In the genomic region with DNA sequence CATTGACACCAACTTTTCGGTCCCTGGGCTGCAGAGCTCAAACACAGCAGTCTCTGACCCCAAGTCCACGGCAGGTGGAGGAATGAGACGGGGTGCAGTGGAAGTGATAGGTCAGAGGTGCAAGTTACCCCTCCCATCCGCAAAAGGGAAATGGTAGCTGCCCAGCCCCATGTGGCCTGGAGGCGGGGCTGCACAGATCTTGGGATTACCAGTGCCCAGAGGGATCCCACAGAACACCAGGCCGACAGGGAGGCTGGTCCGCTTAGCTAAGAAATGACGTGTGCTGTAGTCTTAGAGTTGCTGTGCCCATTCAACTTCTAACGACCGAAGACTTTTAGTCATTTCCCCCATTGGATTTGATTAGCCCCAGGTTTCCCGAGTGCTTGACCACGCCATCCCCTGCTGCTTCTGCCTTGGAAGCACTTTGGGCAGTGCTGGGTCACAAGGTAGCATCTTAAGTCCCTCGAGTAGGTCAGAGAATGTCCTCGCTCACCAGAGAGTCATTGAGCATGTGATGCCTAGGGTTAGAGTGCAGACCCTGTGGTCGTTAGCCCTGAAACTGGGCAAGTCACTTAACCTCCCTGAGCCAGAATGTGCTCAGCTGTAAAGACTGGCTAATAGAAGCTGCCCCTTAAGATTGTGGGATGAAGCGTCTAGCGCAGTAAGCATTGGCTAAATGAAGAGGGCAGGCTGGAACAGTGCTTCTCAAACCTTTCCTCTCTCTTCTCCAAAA, we compare ENCODE assay signal across 18 cellular contexts. TPM values are rescaled to one million over a fixed set of nuclear protein-coding genes. Genes with fewer than 3 reads are reported as not detected.
DNase-seq lines count a peak whose midpoint lies in the region; ATAC-seq and TF ChIP-seq lines count a peak whose summit lies in the region.
"Had no signal": no experiment of that assay in that cellular context is flagged by ENCODE, and none has a peak within 500 bp of the region (broad histone marks: within the 10 kb centered on the region; RNA-seq: fewer than 3 reads in every experiment).

No MANE protein-coding gene starts in this region.

- H3K27ac Mint-ChIP-seq in activated CD4-positive, alpha-beta T cell treated with anti-CD3 and anti-CD28 coated beads, Interleukin-2, amount 10 ng/mL, durations not matched to agents 24 days and 14 days = no peak overlapping the region
- H3K27ac Mint-ChIP-seq: CD4-positive, alpha-beta T cell had no signal

- peaks cover 32% of the 10 kb centered on the region for H3K36me3 Mint-ChIP-seq in activated CD4-positive, alpha-beta T cell treated with anti-CD3 and anti-CD28 coated beads, Interleukin-2, amount 10 ng/mL, durations not matched to agents 24 days and 14 days (ENCODE audit: low read depth)

- H3K4me1 ChIP-seq in colonic mucosa (peaks cover 4% of the 10 kb centered on the region), right lobe of liver (peaks cover 0 to 5% (median 0%) of the 10 kb centered on the region in 4 donors), rectal smooth muscle tissue (ENCODE audit: control insufficient read depth, insufficient read depth, low read length) (no peaks in the 10 kb centered on the region)
- H3K4me1 ChIP-seq: BE2C, SJSA1 had no signal

- peaks cover 3% of the 10 kb centered on the region for H3K4me1 Mint-ChIP-seq in activated CD4-positive, alpha-beta T cell treated with anti-CD3 and anti-CD28 coated beads, Interleukin-2, amount 10 ng/mL, durations not matched to agents 24 days and 14 days

- TF ChIP-seq CTCF in colonic mucosa (IDR thresholded peaks at IDR 0.05) (no peak), right lobe of liver (IDR thresholded peaks at IDR 0.05) (no peak)

- 86% methylated on average over 5 of the region's 17 CpGs for WGBS in right lobe of liver (ENCODE audit: insufficient coverage, low coverage, low lambda C conversion rate, missing lambda C conversion rate)

- peaks cover 18% of the 10 kb centered on the region for H3K36me3 ChIP-seq in H7 (replicated peaks; ENCODE audit: control insufficient read depth, insufficient read depth, low read length)
- no peaks in the 10 kb centered on the region for H3K36me3 ChIP-seq in colonic mucosa
- peaks cover 0 to 3% (median 0%) of the 10 kb centered on the region in 4 donors for H3K36me3 ChIP-seq in right lobe of liver
- peaks cover 21% of the 10 kb centered on the region for H3K36me3 ChIP-seq in rectal smooth muscle tissue (ENCODE audit: control insufficient read depth, insufficient read depth, low read length)

- H3K9me3 Mint-ChIP-seq in activated CD4-positive, alpha-beta T cell treated with anti-CD3 and anti-CD28 coated beads, Interleukin-2, amount 10 ng/mL, durations not matched to agents 24 days and 14 days = no peaks in the 10 kb centered on the region
- H3K9me3 Mint-ChIP-seq: CD4-positive, alpha-beta T cell had no signal

- no peak overlapping the region for H3K4me3 Mint-ChIP-seq in activated CD4-positive, alpha-beta T cell treated with anti-CD3 and anti-CD28 coated beads, Interleukin-2, amount 10 ng/mL, durations not matched to agents 24 days and 14 days
- H3K4me3 Mint-ChIP-seq: CD4-positive, alpha-beta T cell had no signal

- no peaks in the 10 kb centered on the region for H3K9me3 ChIP-seq in colonic mucosa
- no peaks in the 10 kb centered on the region for H3K9me3 ChIP-seq in right lobe of liver
- H3K9me3 ChIP-seq: BE2C, SJSA1 had no signal

- ATAC-seq in right lobe of liver = no peak

- H3K9ac ChIP-seq in colonic mucosa (ENCODE audit: low read depth in 2 of 2, low read length in 2 of 2) (peak overlapping the region; percentile 22 to 39), rectal smooth muscle tissue (ENCODE audit: low read length) (no peak overlapping the region)

- intact Hi-C loops in colonic mucosa (cut with DNase I) = no loop called here
- intact Hi-C loops in right lobe of liver (cut with DNase I) = no loop called here
- intact Hi-C loops in activated CD4-positive, alpha-beta T cell treated with anti-CD3 and anti-CD28 coated beads, Interleukin-2, amount 10 ng/mL, durations not matched to agents 24 days and 14 days (cut with micrococcal nuclease) = no loop called here

- DNase-seq in H7 (peak; percentile 47), colonic mucosa (no peak), right lobe of liver (no peak), SIG-M5 treated with dmso at 0.1 percent for 504 hours (lab: John Stamatoyannopoulos, UW; ENCODE audit: unreplicated experiment) (no peak), GM03348 (ENCODE audit: low spot score) (no peak), GDM1 (lab: John Stamatoyannopoulos, UW) (no peak)
- DNase-seq in activated CD4-positive, alpha-beta T cell treated with anti-CD3 and anti-CD28 coated beads, Interleukin-2, amount 10 ng/mL, durations not matched to agents 24 days and 14 days = no peak
- DNase-seq: BE2C; CD4-positive, alpha-beta T cell; GOT3; KG1; NCI-H1417; NCI-H187; NCI-H2107; NCI-H524; RPMI8226 had no signal

- no peak for TF ChIP-seq POLR2A in right lobe of liver (IDR thresholded peaks at IDR 0.05)

- H3K4me3 ChIP-seq in H7 (ENCODE audit: insufficient read depth, low read depth, low read length) (no peak overlapping the region), colonic mucosa (no peak overlapping the region), right lobe of liver (peak overlapping the region in 2 of 3 donors; percentile 51 to 61), rectal smooth muscle tissue (ENCODE audit: low read length) (peak overlapping the region; percentile 27)
- H3K4me3 ChIP-seq: SJSA1 had no signal

- H3K27ac ChIP-seq in colonic mucosa (peak overlapping the region; percentile 66), right lobe of liver (peak overlapping the region in 2 of 3 donors; percentile 77 to 83), rectal smooth muscle tissue (ENCODE audit: low read depth, low read length) (no peak overlapping the region)
- H3K27ac ChIP-seq: SJSA1 had no signal

- H3K27me3 Mint-ChIP-seq in activated CD4-positive, alpha-beta T cell treated with anti-CD3 and anti-CD28 coated beads, Interleukin-2, amount 10 ng/mL, durations not matched to agents 24 days and 14 days = peaks cover 3% of the 10 kb centered on the region
- H3K27me3 Mint-ChIP-seq: CD4-positive, alpha-beta T cell had no signal

- H3K27me3 ChIP-seq in H7 (ENCODE audit: control insufficient read depth, insufficient read depth, low read length) (peaks cover 22% of the 10 kb centered on the region), colonic mucosa (no peaks in the 10 kb centered on the region), right lobe of liver (no peaks in the 10 kb centered on the region), rectal smooth muscle tissue (ENCODE audit: control insufficient read depth, insufficient read depth, low read length) (no peaks in the 10 kb centered on the region)
- H3K27me3 ChIP-seq: BE2C, SJSA1 had no signal

RNA-seq across cellular contexts. Expression of gene PTGDR2, which starts 4.3 kb away (rescaled TPM):
- total RNA-seq in H7 (2014; rRNA removed; shearing (Covaris generic)) = 0.03 and 0.44 TPM in 2 replicates
- total RNA-seq in colonic mucosa (1 to 10 TPM; 3.7 to 4.7 TPM), right lobe of liver (under 1 TPM in 5 of 6 experiments, not detected in 1; 0.07 to 0.18 (median 0.12) TPM)
- 0.14 and 0.19 TPM in 2 replicates for total RNA-seq in activated CD4-positive, alpha-beta T cell treated with anti-CD3 and anti-CD28 coated beads, Interleukin-2, amount 10 ng/mL, durations not matched to agents 24 days and 14 days
- total RNA-seq: SJSA1 had no signal

RNA-seq across cellular contexts. Expression of gene CCDC86, which starts 9.6 kb away (rescaled TPM):
- total RNA-seq in H7 (2014; rRNA removed; shearing (Covaris generic)) = 17.6 and 19.4 TPM in 2 replicates
- total RNA-seq in colonic mucosa (10 to 100 TPM; 10.9 to 32.1 TPM), right lobe of liver (10 to 100 TPM in 2 of 6 experiments, 1 to 10 TPM in 4; 4.9 to 17.8 (median 8.6) TPM)
- total RNA-seq in activated CD4-positive, alpha-beta T cell treated with anti-CD3 and anti-CD28 coated beads, Interleukin-2, amount 10 ng/mL, durations not matched to agents 24 days and 14 days = 90.0 and 91.3 TPM in 2 replicates

RNA-seq across cellular contexts. Expression of gene ZP1, which starts 15.8 kb away (rescaled TPM):
- total RNA-seq in H7 (2014; rRNA removed; shearing (Covaris generic)) = not detected in 2 replicates
- total RNA-seq in colonic mucosa (under 1 TPM in 1 of 2 donors, not detected in 1; 0.35 TPM), right lobe of liver (not detected)
- not detected in 2 replicates for total RNA-seq in activated CD4-positive, alpha-beta T cell treated with anti-CD3 and anti-CD28 coated beads, Interleukin-2, amount 10 ng/mL, durations not matched to agents 24 days and 14 days
- total RNA-seq: SJSA1 had no signal

RNA-seq across cellular contexts. Expression of gene PRPF19, which starts 54.9 kb away (rescaled TPM):
- 93.8 and 123 TPM in 2 replicates for total RNA-seq in H7 (2014; rRNA removed; shearing (Covaris generic))
- total RNA-seq in colonic mucosa = 100 to 1,000 TPM in 1 of 2 donors, 10 to 100 TPM in 1; 59.3 to 172 TPM
- total RNA-seq in right lobe of liver = 10 to 100 TPM; 45.5 to 82.6 (median 48.3) TPM
- total RNA-seq in activated CD4-positive, alpha-beta T cell treated with anti-CD3 and anti-CD28 coated beads, Interleukin-2, amount 10 ng/mL, durations not matched to agents 24 days and 14 days = 219 TPM in 2 replicates

Comparison
In these comparisons a context has a peak if more than half of its experiments do, and no peak if none do; other contexts are left out.
1. H3K4me3 ChIP-seq: peak in right lobe of liver (2 of 3) and rectal smooth muscle tissue (single experiment); none in H7 (single experiment) and colonic mucosa (single experiment).